Comparison of ENCODE assay signal across 21 cellular contexts in the genomic region with DNA sequence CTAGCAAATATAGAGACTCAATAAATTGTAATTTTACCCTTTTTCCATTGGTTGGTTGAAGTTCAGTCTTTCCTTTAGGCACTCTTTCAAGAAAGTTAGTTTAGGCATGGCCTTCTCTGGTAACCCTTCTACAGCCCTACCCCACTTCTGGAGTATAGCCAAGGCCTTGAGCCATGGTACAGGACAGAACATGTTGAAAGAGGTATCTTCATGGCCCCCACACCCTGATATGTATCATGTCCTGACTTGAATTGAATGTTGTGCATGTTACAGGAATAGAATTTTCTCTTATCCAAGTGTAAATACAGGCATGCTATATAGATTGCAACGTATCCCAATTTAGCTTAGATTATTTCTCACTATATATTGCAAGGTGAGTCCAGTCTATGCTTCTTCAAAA.
DNase-seq lines count a peak whose midpoint lies in the region; ATAC-seq, FAIRE-seq and TF ChIP-seq lines count a peak whose summit lies in the region.
"Had no signal": no experiment of that assay in that cellular context is flagged by ENCODE, and none has a peak within 500 bp of the region (broad histone marks: within the 10 kb centered on the region; RNA-seq: fewer than 3 reads in every experiment).

No MANE protein-coding gene starts in this region.

- TF ChIP-seq POLR2A in esophagus muscularis mucosa (IDR thresholded peaks at IDR 0.05; ENCODE audit: low read depth), result no peak
- no peak for TF ChIP-seq POLR2A in gastrocnemius medialis (IDR thresholded peaks at IDR 0.05)
- no peak for TF ChIP-seq POLR2A in body of pancreas (IDR thresholded peaks at IDR 0.05)

- H3K4me3 ChIP-seq in esophagus muscularis mucosa, result no peak overlapping the region
- H3K4me3 ChIP-seq in gastrocnemius medialis, result no peak overlapping the region
- no peak overlapping the region for H3K4me3 ChIP-seq in body of pancreas
- H3K4me3 ChIP-seq: heart left ventricle, Peyer's patch, SJSA1, transverse colon had no signal

- peak; percentile 27 to 58 for ATAC-seq in gastrocnemius medialis
- no peak for ATAC-seq in GM18873 (IDR thresholded peaks at IDR 0.05; ENCODE audit: low FRiP score, unreplicated experiment)
- ATAC-seq in body of pancreas, result no peak
- no peak for ATAC-seq in HG02885 (IDR thresholded peaks at IDR 0.05; ENCODE audit: poor library complexity, unreplicated experiment)

- no peak overlapping the region for H3K4me3 Mint-ChIP-seq in activated T-helper 1 cell treated with anti-CD3 and anti-CD28 coated beads, Interleukin-12 subunit alpha, Interleukin-12 subunit beta, Interleukin-2, Interleukin-4 antibody, amounts not matched to agents 30 ng/mL and 10 ng/mL and 1 ng/mL, durations not matched to agents 14 hours and 24 hours and 36 hours
- H3K4me3 Mint-ChIP-seq: activated naive CD8-positive, alpha-beta T cell treated with anti-CD3 and anti-CD28 coated beads, Interleukin-2, amount 10 ng/mL, durations not matched to agents 7 days and 5 days; IgD-negative memory B cell had no signal

- intact Hi-C loops in activated T-helper 1 cell treated with anti-CD3 and anti-CD28 coated beads, Interleukin-12 subunit alpha, Interleukin-12 subunit beta, Interleukin-2, Interleukin-4 antibody, amounts not matched to agents 30 ng/mL and 10 ng/mL and 1 ng/mL, durations not matched to agents 14 hours and 24 hours and 36 hours (cut with micrococcal nuclease), result loop anchor here (1.0 to 2.0 kb wide), 5 partner anchors 9 to 33 kb away; no protein-coding TSS in a partner anchor
- intact Hi-C loops in esophagus muscularis mucosa (cut with DNase I), result no loop called here
- intact Hi-C loops in gastrocnemius medialis (cut with DNase I; ENCODE audit: low total_unique reads), result no loop called here
- intact Hi-C loops in body of pancreas (cut with DNase I), result no loop called here

- peaks cover 32% of the 10 kb centered on the region for H3K4me1 Mint-ChIP-seq in activated T-helper 1 cell treated with anti-CD3 and anti-CD28 coated beads, Interleukin-12 subunit alpha, Interleukin-12 subunit beta, Interleukin-2, Interleukin-4 antibody, amounts not matched to agents 30 ng/mL and 10 ng/mL and 1 ng/mL, durations not matched to agents 14 hours and 24 hours and 36 hours (ENCODE audit: low read depth)
- H3K4me1 Mint-ChIP-seq: activated naive CD8-positive, alpha-beta T cell treated with anti-CD3 and anti-CD28 coated beads, Interleukin-2, amount 10 ng/mL, durations not matched to agents 7 days and 5 days; IgD-negative memory B cell had no signal

- peaks cover 10% of the 10 kb centered on the region for H3K36me3 Mint-ChIP-seq in activated T-helper 1 cell treated with anti-CD3 and anti-CD28 coated beads, Interleukin-12 subunit alpha, Interleukin-12 subunit beta, Interleukin-2, Interleukin-4 antibody, amounts not matched to agents 30 ng/mL and 10 ng/mL and 1 ng/mL, durations not matched to agents 14 hours and 24 hours and 36 hours (ENCODE audit: low read depth)

- in situ Hi-C loops in gastrocnemius medialis (cut with MboI; ENCODE audit: low sequenced_read_pairs in 4 of 4), result no loop called here

- H3K27me3 Mint-ChIP-seq in activated T-helper 1 cell treated with anti-CD3 and anti-CD28 coated beads, Interleukin-12 subunit alpha, Interleukin-12 subunit beta, Interleukin-2, Interleukin-4 antibody, amounts not matched to agents 30 ng/mL and 10 ng/mL and 1 ng/mL, durations not matched to agents 14 hours and 24 hours and 36 hours (ENCODE audit: insufficient read depth), result no peaks in the 10 kb centered on the region
- H3K27me3 Mint-ChIP-seq: activated naive CD8-positive, alpha-beta T cell treated with anti-CD3 and anti-CD28 coated beads, Interleukin-2, amount 10 ng/mL, durations not matched to agents 7 days and 5 days; IgD-negative memory B cell had no signal

- no peaks in the 10 kb centered on the region for H3K36me3 ChIP-seq in esophagus muscularis mucosa
- no peaks in the 10 kb centered on the region for H3K36me3 ChIP-seq in gastrocnemius medialis
- H3K36me3 ChIP-seq in body of pancreas (replicated peaks in 1 of 2; ENCODE audit: insufficient read depth in 1 of 2, low read depth in 2 of 2), result no peaks in the 10 kb centered on the region
- H3K36me3 ChIP-seq: heart left ventricle, neutrophil, Peyer's patch, SJSA1, transverse colon had no signal

- H3K27me3 ChIP-seq in esophagus muscularis mucosa (no peaks in the 10 kb centered on the region), gastrocnemius medialis (no peaks in the 10 kb centered on the region), body of pancreas (no peaks in the 10 kb centered on the region)
- H3K27me3 ChIP-seq: heart left ventricle, neutrophil, Peyer's patch, SJSA1, transverse colon had no signal

- 96% methylated on average over 1 of the region's 1 CpG for WGBS in esophagus muscularis mucosa
- WGBS in body of pancreas, 2 donors, result 80 to 89% methylated on average over 1 of the region's 1 CpG

- H3K27ac ChIP-seq in esophagus muscularis mucosa (replicated peaks in 1 of 4) (peak overlapping the region; percentile 40 to 69 (median 59)), gastrocnemius medialis (peak overlapping the region in 3 of 4 donors; percentile 5 to 28 (median 12)), body of pancreas (no peak overlapping the region)
- H3K27ac ChIP-seq: C4-2B, heart left ventricle, neutrophil, Peyer's patch, SJSA1, transverse colon had no signal

- TF ChIP-seq CTCF in D721Med (IDR thresholded peaks at IDR 0.05; ENCODE audit: insufficient read depth, missing control alignments), result no peak
- no peak for TF ChIP-seq CTCF in esophagus muscularis mucosa (IDR thresholded peaks at IDR 0.05)
- TF ChIP-seq CTCF in gastrocnemius medialis (IDR thresholded peaks at IDR 0.05 in 4 of 5, conservative IDR thresholded peaks at IDR 0.05 in 1 of 5), result no peak
- TF ChIP-seq CTCF in body of pancreas (IDR thresholded peaks at IDR 0.05), result no peak

- peaks cover 32 to 64% (median 44%) of the 10 kb centered on the region in 4 donors for H3K4me1 ChIP-seq in esophagus muscularis mucosa
- H3K4me1 ChIP-seq in gastrocnemius medialis, result peaks cover 28 to 45% of the 10 kb centered on the region in 2 donors
- H3K4me1 ChIP-seq in body of pancreas, result peaks cover 7% of the 10 kb centered on the region
- H3K4me1 ChIP-seq: Peyer's patch, SJSA1 had no signal

- peak; percentile 25 for FAIRE-seq in D721Med (lab: Jason Lieb, UNC)
- FAIRE-seq: colon had no signal

- TF ChIP-seq EP300 in esophagus muscularis mucosa (IDR thresholded peaks at IDR 0.05), result no peak

- no peaks in the 10 kb centered on the region for H3K9me3 Mint-ChIP-seq in activated T-helper 1 cell treated with anti-CD3 and anti-CD28 coated beads, Interleukin-12 subunit alpha, Interleukin-12 subunit beta, Interleukin-2, Interleukin-4 antibody, amounts not matched to agents 30 ng/mL and 10 ng/mL and 1 ng/mL, durations not matched to agents 14 hours and 24 hours and 36 hours
- H3K9me3 Mint-ChIP-seq: activated naive CD8-positive, alpha-beta T cell treated with anti-CD3 and anti-CD28 coated beads, Interleukin-2, amount 10 ng/mL, durations not matched to agents 7 days and 5 days; IgD-negative memory B cell had no signal

- H3K27ac Mint-ChIP-seq in activated T-helper 1 cell treated with anti-CD3 and anti-CD28 coated beads, Interleukin-12 subunit alpha, Interleukin-12 subunit beta, Interleukin-2, Interleukin-4 antibody, amounts not matched to agents 30 ng/mL and 10 ng/mL and 1 ng/mL, durations not matched to agents 14 hours and 24 hours and 36 hours, result peak overlapping the region; percentile 12
- H3K27ac Mint-ChIP-seq: activated naive CD8-positive, alpha-beta T cell treated with anti-CD3 and anti-CD28 coated beads, Interleukin-2, amount 10 ng/mL, durations not matched to agents 7 days and 5 days; IgD-negative memory B cell had no signal

- DNase-seq in D721Med (ENCODE audit: insufficient read length, low spot score) (no peak), esophagus muscularis mucosa (ENCODE audit: extremely low spot score) (no peak), gastrocnemius medialis (peak in 1 of 2 donors; percentile 37), body of pancreas (no peak)
- no peak for DNase-seq in activated T-helper 1 cell treated with anti-CD3 and anti-CD28 coated beads, Interleukin-12 subunit alpha, Interleukin-12 subunit beta, Interleukin-2, Interleukin-4 antibody, amounts not matched to agents 30 ng/mL and 10 ng/mL and 1 ng/mL, durations not matched to agents 14 hours and 24 hours and 36 hours (ENCODE audit: low spot score)
- DNase-seq in activated CD4-positive, alpha-beta T cell treated with anti-CD3 and anti-CD28 coated beads, Interleukin-2, amount 50 U/mL, for 48 hours, result no peak
- DNase-seq: activated naive CD8-positive, alpha-beta T cell treated with anti-CD3 and anti-CD28 coated beads, Interleukin-2, amount 10 ng/mL, durations not matched to agents 7 days and 5 days; heart left ventricle; NCI-H1417 treated with DMSO at 0.1 percent for 48 hours; Peyer's patch; stimulated activated CD4-positive, alpha-beta T cell treated with anti-CD3 and anti-CD28 coated beads, Interleukin-4, amount 100 ng/mL, for 24 hours; stimulated activated naive CD8-positive, alpha-beta T cell treated with anti-CD3 and anti-CD28 coated beads, Interleukin-15, Interleukin-2, amounts not matched to agents 100 U/mL and 50 U/mL, for 24 hours; T-helper 1 cell; transverse colon had no signal

- H3K9me3 ChIP-seq in esophagus muscularis mucosa, result no peaks in the 10 kb centered on the region
- no peaks in the 10 kb centered on the region for H3K9me3 ChIP-seq in gastrocnemius medialis
- no peaks in the 10 kb centered on the region for H3K9me3 ChIP-seq in body of pancreas
- H3K9me3 ChIP-seq: heart left ventricle, neutrophil, Peyer's patch, SJSA1, transverse colon had no signal

Comparison
In these comparisons a context has a peak if more than half of its experiments do, and no peak if none do; other contexts are left out.
1. H3K27ac ChIP-seq: peak in esophagus muscularis mucosa (4 of 4) and gastrocnemius medialis (3 of 4); none in body of pancreas (0 of 4).
2. ATAC-seq: peak in gastrocnemius medialis (2 of 2); none in GM18873 (single experiment), body of pancreas (single experiment) and HG02885 (single experiment).